32 cellular contexts compared by ENCODE assay signal in the genomic region with DNA sequence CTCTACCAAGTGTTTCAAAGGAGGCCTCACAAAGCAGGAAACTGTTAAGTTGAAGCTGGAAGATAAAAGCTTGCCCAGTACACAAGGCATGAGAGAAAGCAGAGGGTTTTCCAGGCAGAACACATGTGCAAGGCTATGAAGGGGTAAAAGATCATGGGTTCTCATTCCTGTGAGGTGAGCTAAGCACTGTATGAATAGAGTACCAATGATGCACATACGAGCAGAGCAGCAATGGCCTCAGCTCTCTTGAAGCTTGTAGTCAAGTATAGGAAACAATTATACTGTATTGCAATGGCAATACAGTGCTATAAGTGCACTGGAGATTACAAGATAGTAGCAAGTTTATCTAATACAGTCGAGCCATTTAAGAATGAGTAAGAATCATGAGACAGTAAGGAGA. TPM values are rescaled to one million over a fixed set of nuclear protein-coding genes. Genes with fewer than 3 reads are reported as not detected.
"Had no signal": no experiment of that assay in that cellular context is flagged by ENCODE, and none has a peak within 500 bp of the region (broad histone marks: within the 10 kb centered on the region; RNA-seq: fewer than 3 reads in every experiment).

No MANE protein-coding gene starts in this region.

- H3K27ac Mint-ChIP-seq: naive thymus-derived CD4-positive, alpha-beta T cell; natural killer cell treated with Interleukin-12 subunit alpha and Interleukin-12 subunit beta and Interleukin-15 and Interleukin-18, amount 100 ng/mL, for 72 hours; progenitor cell of endocrine pancreas; stimulated activated naive CD8-positive, alpha-beta T cell treated with anti-CD3 and anti-CD28 coated beads, Interleukin-15, Interleukin-2, amounts not matched to agents 100 ng/mL and 50 ng/mL, for 24 hours had no signal

- H3K4me1 ChIP-seq: left ventricle myocardium inferior, right atrium auricular region, right lobe of liver, suprapubic skin, tibial artery, upper lobe of right lung had no signal

- H3K9me3 Mint-ChIP-seq: naive thymus-derived CD4-positive, alpha-beta T cell; natural killer cell treated with Interleukin-12 subunit alpha and Interleukin-12 subunit beta and Interleukin-15 and Interleukin-18, amount 100 ng/mL, for 72 hours; stimulated activated naive CD8-positive, alpha-beta T cell treated with anti-CD3 and anti-CD28 coated beads, Interleukin-15, Interleukin-2, amounts not matched to agents 100 ng/mL and 50 ng/mL, for 24 hours had no signal

- ATAC-seq: left colon; mucosa of descending colon; naive thymus-derived CD4-positive, alpha-beta T cell; natural killer cell treated with Interleukin-12 subunit alpha and Interleukin-12 subunit beta and Interleukin-15 and Interleukin-18, amount 100 ng/mL, for 72 hours; right lobe of liver; upper lobe of right lung had no signal

- H3K36me3 ChIP-seq: left ventricle myocardium inferior, ovary, right atrium auricular region, right lobe of liver, suprapubic skin, thoracic aorta, tibial artery, upper lobe of right lung had no signal

- H3K9me3 ChIP-seq: left ventricle myocardium inferior, mucosa of descending colon, ovary, right atrium auricular region, right lobe of liver, suprapubic skin, thoracic aorta, tibial artery, upper lobe of right lung had no signal

- H3K36me3 Mint-ChIP-seq: naive thymus-derived CD4-positive, alpha-beta T cell; natural killer cell treated with Interleukin-12 subunit alpha and Interleukin-12 subunit beta and Interleukin-15 and Interleukin-18, amount 100 ng/mL, for 72 hours had no signal

- H3K4me3 Mint-ChIP-seq: naive thymus-derived CD4-positive, alpha-beta T cell; natural killer cell treated with Interleukin-12 subunit alpha and Interleukin-12 subunit beta and Interleukin-15 and Interleukin-18, amount 100 ng/mL, for 72 hours; stimulated activated naive CD8-positive, alpha-beta T cell treated with anti-CD3 and anti-CD28 coated beads, Interleukin-15, Interleukin-2, amounts not matched to agents 100 ng/mL and 50 ng/mL, for 24 hours had no signal

- DNase-seq: head of caudate nucleus; kidney glomerular epithelial cell; left colon; left ventricle myocardium inferior; midbrain; mucosa of descending colon; naive thymus-derived CD4-positive, alpha-beta T cell; ovary; right lobe of liver; stimulated activated CD4-positive, alpha-beta T cell treated with anti-CD3 and anti-CD28 coated beads, Interleukin-12 subunit alpha, Interleukin-12 subunit beta, amount 100 ng/mL, for 4 hours; stimulated activated CD4-positive, alpha-beta T cell treated with anti-CD3 and anti-CD28 coated beads, Interleukin-15, amount 100 ng/mL, for 24 hours; stimulated activated CD4-positive, alpha-beta T cell treated with anti-CD3 and anti-CD28 coated beads, Interleukin-2, amount 100 ng/mL, for 24 hours; stimulated activated CD4-positive, alpha-beta T cell treated with anti-CD3 and anti-CD28 coated beads, Interleukin-4, amount 100 ng/mL, for 1 hour; stimulated activated naive CD4-positive, alpha-beta T cell; tibial artery; trophoblast cell; upper lobe of right lung had no signal

- H3K4me3 ChIP-seq: hepatocyte, left ventricle myocardium inferior, lung, mucosa of descending colon, ovary, right atrium auricular region, right lobe of liver, skin epidermis, suprapubic skin, thoracic aorta, tibial artery, upper lobe of right lung had no signal

- H3K4me1 Mint-ChIP-seq: naive thymus-derived CD4-positive, alpha-beta T cell had no signal

- H3K27me3 ChIP-seq: ovary, right atrium auricular region, right lobe of liver, suprapubic skin, tibial artery, upper lobe of right lung had no signal

- H3K27ac ChIP-seq: hepatocyte, left ventricle myocardium inferior, ovary, right atrium auricular region, right lobe of liver, skin epidermis, suprapubic skin, thoracic aorta, tibial artery, upper lobe of right lung had no signal

RNA-seq across cellular contexts. Expression of a gene that starts 18.0 kb away (rescaled TPM):
- total RNA-seq: left colon; left ventricle myocardium inferior; mesenteric fat pad; mucosa of descending colon; myocyte; naive thymus-derived CD4-positive, alpha-beta T cell; natural killer cell treated with Interleukin-12 subunit alpha and Interleukin-12 subunit beta and Interleukin-15 and Interleukin-18, amount 100 ng/mL, for 72 hours; omental fat pad; pulmonary artery endothelial cell; right lobe of liver; suprapubic skin; thoracic aorta; upper lobe of right lung had no signal
- polyA plus RNA-seq: keratinocyte; naive thymus-derived CD4-positive, alpha-beta T cell; neural cell had no signal
